Comparison of ENCODE assay signal across 8 cellular contexts in the genomic region with DNA sequence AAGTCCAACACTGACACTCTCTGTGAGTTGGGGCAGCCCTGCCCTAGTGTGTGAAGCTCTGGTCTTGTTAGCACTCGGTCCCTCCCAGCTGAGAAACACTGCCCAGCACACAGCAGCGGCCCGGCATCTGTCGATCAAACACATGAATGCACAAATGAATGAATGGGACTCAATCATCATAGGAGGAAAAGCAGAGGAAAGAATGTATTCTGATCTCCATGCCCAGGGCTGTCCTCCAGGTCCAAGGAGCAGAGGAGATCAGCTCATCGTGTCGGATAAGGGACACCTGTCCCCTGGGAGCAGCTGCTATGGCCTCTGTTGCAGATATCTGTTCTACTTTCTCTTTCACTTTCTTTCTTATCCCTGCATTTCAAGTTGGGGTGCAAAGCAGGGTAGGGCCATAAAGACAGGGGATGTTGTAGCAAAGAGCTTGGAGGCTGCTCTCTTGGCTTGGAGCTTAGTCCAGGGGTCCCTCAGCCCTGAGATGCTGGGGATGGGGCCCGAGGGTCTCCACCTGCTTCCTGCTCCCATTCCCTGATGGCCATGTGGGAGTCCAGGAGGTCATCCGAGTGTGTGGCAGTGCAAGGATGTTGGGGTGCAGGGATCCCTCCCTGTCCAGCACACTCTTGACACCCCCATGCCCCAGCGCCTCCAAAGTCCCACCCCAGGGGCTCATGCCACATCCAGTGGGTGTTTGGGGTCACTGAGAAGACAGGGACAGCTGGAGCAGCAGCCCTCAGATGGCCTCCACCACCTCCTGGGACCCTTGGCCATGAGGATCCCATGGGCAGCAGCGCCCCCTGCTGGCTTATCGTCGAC.
DNase-seq lines count a peak whose midpoint lies in the region; ATAC-seq and TF ChIP-seq lines count a peak whose summit lies in the region.

No MANE protein-coding gene starts in this region.

- no peaks in the 10 kb centered on the region for H3K9me3 ChIP-seq in OCI-LY7 (ENCODE audit: low read length)
- no peaks in the 10 kb centered on the region for H3K9me3 ChIP-seq in ascending aorta
- no peaks in the 10 kb centered on the region for H3K9me3 ChIP-seq in upper lobe of right lung

- H3K4me1 ChIP-seq in OCI-LY7 (ENCODE audit: insufficient read depth, low read length, poor library complexity, severe bottlenecking) (peaks cover 56% of the 10 kb centered on the region), ascending aorta (no peaks in the 10 kb centered on the region), upper lobe of right lung (peaks cover 24% of the 10 kb centered on the region)

- intact Hi-C loops in OCI-LY7 (cut with micrococcal nuclease; ENCODE audit: unreplicated experiment) (loop anchor here (1.0 to 2.0 kb wide), 3 partner anchors 29 to 166 kb away; no protein-coding TSS in a partner anchor), ascending aorta (cut with DNase I) (loop anchor here (2.0 kb wide), 1 partner anchor 166 kb away; no protein-coding TSS in a partner anchor), upper lobe of right lung (cut with DNase I) (loop anchor here (5.0 kb wide), 1 partner anchor 165 kb away; no protein-coding TSS in a partner anchor)

- TF ChIP-seq CTCF in GM12875 (IDR thresholded peaks at IDR 0.05; ENCODE audit: borderline replicate concordance, insufficient read depth, low read depth, low read length) (peak; percentile 61), OCI-LY7 (conservative IDR thresholded peaks at IDR 0.05; ENCODE audit: low read length) (peak; percentile 59), ascending aorta (IDR thresholded peaks at IDR 0.05) (peak; percentile 7 to 55 (median 11)), upper lobe of right lung (IDR thresholded peaks at IDR 0.05) (peak; percentile 57)

- DNase-seq in OCI-LY7 (ENCODE audit: low spot score): peak; percentile 71
- DNase-seq in ascending aorta (ENCODE audit: low spot score in 2 of 2): no peak
- peak; percentile 26 for DNase-seq in mesenteric fat pad (ENCODE audit: low spot score)
- no peak for DNase-seq in upper lobe of right lung
- no peak for DNase-seq in NCI-H2029 (lab: John Stamatoyannopoulos, UW)
- DNase-seq in GF-D8 (lab: John Stamatoyannopoulos, UW): no peak

- no peak overlapping the region; the same call in 1 of the 2 replicates for H2AFZ ChIP-seq in OCI-LY7 (ENCODE audit: low read length)

- H3K4me2 ChIP-seq in OCI-LY7 (ENCODE audit: low read length): peak overlapping the region; percentile 3; the same call in 1 of the 2 replicates

- H3K36me3 ChIP-seq in OCI-LY7 (ENCODE audit: insufficient read depth, low read length) (no peaks in the 10 kb centered on the region), ascending aorta (no peaks in the 10 kb centered on the region), upper lobe of right lung (no peaks in the 10 kb centered on the region)

- no TSS peak for BruUV-seq in OCI-LY7 (replicated peaks; lab: Mats Ljungman, UMichigan)

- ATAC-seq in upper lobe of right lung (peak; percentile 45), GM21576 (IDR thresholded peaks at IDR 0.05; ENCODE audit: unreplicated experiment) (no peak)

- peak overlapping the region; percentile 26 for H3K4me3 ChIP-seq in GM12875 (ENCODE audit: low read depth, low read length)
- H3K4me3 ChIP-seq in OCI-LY7 (ENCODE audit: low read depth, low read length, poor library complexity, severe bottlenecking): no peak overlapping the region
- no peak overlapping the region for H3K4me3 ChIP-seq in ascending aorta
- no peak overlapping the region for H3K4me3 ChIP-seq in upper lobe of right lung

- POLR2A ChIA-PET in OCI-LY7 (lab: Charles Lee): interaction anchor here (0.6 to 1.4 kb wide), 5 partner anchors 29 to 166 kb away, joined by 3 to 5 read pairs (median 3); no protein-coding TSS in a partner anchor

- H3K79me2 ChIP-seq in OCI-LY7 (ENCODE audit: insufficient read depth, low read depth, low read length): no peaks in the 10 kb centered on the region

- H4K20me1 ChIP-seq in OCI-LY7 (ENCODE audit: insufficient read depth, low read length): no peaks in the 10 kb centered on the region

- CTCF ChIA-PET in OCI-LY7 (lab: Charles Lee; ENCODE audit: unreplicated experiment): interaction anchor here (0.7 to 3.4 kb wide), 4 partner anchors 76 to 168 kb away, joined by 3 to 30 read pairs (median 15); no protein-coding TSS in a partner anchor

- H3K27me3 ChIP-seq in ascending aorta (no peaks in the 10 kb centered on the region), upper lobe of right lung (peaks cover 8% of the 10 kb centered on the region)

- H3K9me2 ChIP-seq in OCI-LY7 (ENCODE audit: insufficient read depth, low read length): no peaks in the 10 kb centered on the region

- H3K27ac ChIP-seq in OCI-LY7 (ENCODE audit: low read depth, low read length, poor library complexity, severe bottlenecking): no peak overlapping the region
- H3K27ac ChIP-seq in ascending aorta: no peak overlapping the region
- H3K27ac ChIP-seq in upper lobe of right lung: no peak overlapping the region

Comparison
In these comparisons a context has a peak if more than half of its experiments do, and no peak if none do; other contexts are left out.
1. CTCF ChIP-seq: peak in every context shown above with its lines; median percentile 61 in GM12875; 59 in OCI-LY7; 57 in upper lobe of right lung; 11 in ascending aorta.
2. DNase-seq: peak in OCI-LY7 (single experiment) and mesenteric fat pad (single experiment); none in ascending aorta (0 of 2), upper lobe of right lung (single experiment), NCI-H2029 (single experiment) and GF-D8 (single experiment).